In the genomic region with DNA sequence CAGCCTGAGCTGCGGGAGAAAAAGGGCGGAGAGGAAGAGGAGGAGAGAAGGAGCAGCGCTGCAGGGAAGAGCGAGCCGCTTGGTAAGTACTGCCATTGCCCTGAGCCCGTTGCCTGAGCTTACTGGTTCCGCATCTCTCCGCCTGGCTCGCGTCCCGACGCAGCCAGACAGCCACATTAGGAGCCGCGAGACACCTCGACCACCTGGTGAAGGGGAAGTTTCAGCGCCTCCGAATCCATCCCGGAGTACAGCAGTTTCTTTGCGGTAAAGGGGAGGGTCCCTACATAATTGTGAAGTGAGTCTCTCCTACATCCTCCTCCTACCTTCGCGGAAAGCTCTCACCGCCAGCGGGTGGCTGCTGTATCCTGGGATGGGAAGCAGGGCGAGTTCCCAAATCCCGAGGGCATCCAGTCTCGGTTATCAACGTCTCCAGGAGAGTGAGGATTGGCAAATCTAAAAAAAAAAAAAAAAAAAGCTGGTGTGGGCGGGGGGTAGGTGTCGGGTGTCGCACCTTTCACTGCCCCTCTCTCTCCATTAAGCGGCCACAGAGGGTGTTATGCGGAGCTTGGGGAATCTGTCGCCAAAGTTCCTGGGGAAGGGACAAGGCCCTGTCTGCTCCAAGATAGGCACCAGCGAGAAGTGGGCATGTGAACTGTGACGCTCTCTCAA, we compare ENCODE assay signal across 17 cellular contexts. TPM values are rescaled to one million over a fixed set of nuclear protein-coding genes. Genes with fewer than 3 reads are reported as not detected.
DNase-seq lines count a peak whose midpoint lies in the region; ATAC-seq and TF ChIP-seq lines count a peak whose summit lies in the region.
"Had no signal": no experiment of that assay in that cellular context is flagged by ENCODE, and none has a peak within 500 bp of the region (broad histone marks: within the 10 kb centered on the region; RNA-seq: fewer than 3 reads in every experiment).

No MANE protein-coding gene starts in this region.

- H3K4me2 ChIP-seq in GM23338, result peak overlapping the region; percentile 77
- peak overlapping the region; percentile 53 for H3K4me2 ChIP-seq in parathyroid adenoma (ENCODE audit: low read length)

- no peak overlapping the region for H3K9ac ChIP-seq in parathyroid adenoma

- in situ Hi-C loops in Panc1 (cut with HindIII; ENCODE audit: low pct_unique_long_range_greater_than_20kb, low sequenced_read_pairs), result no loop called here

- no peak overlapping the region for H3K27ac Mint-ChIP-seq in GM23338
- H3K27ac Mint-ChIP-seq in activated naive CD4-positive, alpha-beta T cell treated with anti-CD3 and anti-CD28 coated beads for 36 hours, result no peak overlapping the region
- H3K27ac Mint-ChIP-seq: activated naive CD8-positive, alpha-beta T cell treated with anti-CD3 and anti-CD28 coated beads for 36 hours; naive thymus-derived CD8-positive, alpha-beta T cell; T-helper 1 cell treated with Interleukin-12 subunit alpha and Interleukin-12 subunit beta and Interleukin-4 antibody, amounts not matched to agents 30 μg/mL and 1 μg/mL, for 36 hours had no signal

- no peaks in the 10 kb centered on the region for H3K36me3 Mint-ChIP-seq in GM23338 (ENCODE audit: low read depth)
- no peaks in the 10 kb centered on the region for H3K36me3 Mint-ChIP-seq in activated naive CD4-positive, alpha-beta T cell treated with anti-CD3 and anti-CD28 coated beads for 36 hours (ENCODE audit: low read depth)
- H3K36me3 Mint-ChIP-seq: activated naive CD8-positive, alpha-beta T cell treated with anti-CD3 and anti-CD28 coated beads for 36 hours; naive thymus-derived CD8-positive, alpha-beta T cell had no signal

- H3K27me3 Mint-ChIP-seq in GM23338 (ENCODE audit: insufficient read depth, low read depth, poor library complexity), result peaks cover 7% of the 10 kb centered on the region
- peaks cover 6% of the 10 kb centered on the region for H3K27me3 Mint-ChIP-seq in activated naive CD4-positive, alpha-beta T cell treated with anti-CD3 and anti-CD28 coated beads for 36 hours (ENCODE audit: low read depth)

- ATAC-seq in GM23338, result peak; percentile 82
- no peak for ATAC-seq in Panc1
- ATAC-seq in GM21786 (IDR thresholded peaks at IDR 0.05; ENCODE audit: unreplicated experiment), result no peak
- ATAC-seq in GM21526 (IDR thresholded peaks at IDR 0.05; ENCODE audit: low FRiP score, unreplicated experiment), result no peak
- no peak for ATAC-seq in GM21381 (IDR thresholded peaks at IDR 0.05; ENCODE audit: unreplicated experiment)
- ATAC-seq: gastroesophageal sphincter; left colon; naive thymus-derived CD8-positive, alpha-beta T cell had no signal

- no peaks in the 10 kb centered on the region for H3F3A ChIP-seq in GM23338 (replicated peaks; ENCODE audit: low read depth)

- DNase-seq in GM23338 (ENCODE audit: low spot score) (peak; percentile 48), Panc1 (ENCODE audit: low read depth, low spot score) (no peak), iPS DF 6.9 (ENCODE audit: low read depth, low spot score) (no peak)
- DNase-seq in activated naive CD4-positive, alpha-beta T cell treated with anti-CD3 and anti-CD28 coated beads for 36 hours, result no peak
- DNase-seq: activated naive CD8-positive, alpha-beta T cell treated with anti-CD3 and anti-CD28 coated beads for 36 hours; left colon; naive thymus-derived CD8-positive, alpha-beta T cell; NCI-H146; stimulated activated CD4-positive, alpha-beta T cell treated with anti-CD3 and anti-CD28 coated beads, Interleukin-2, amount 100 ng/mL, for 48 hours had no signal

- no peaks in the 10 kb centered on the region for H3K9me2 ChIP-seq in GM23338 (ENCODE audit: insufficient read depth)

- CTCF ChIA-PET in Panc1 (lab: Charles Lee), result no interaction called here
- CTCF ChIA-PET in activated naive CD4-positive, alpha-beta T cell treated with anti-CD3 and anti-CD28 coated beads for 36 hours (lab: Charles Lee), result no interaction called here

- no CpG with 5 or more reads among the region's 35 CpGs for WGBS in iPS DF 6.9 (ENCODE audit: insufficient coverage, insufficient read length)

- H3K27me3 ChIP-seq in GM23338 (ENCODE audit: insufficient read depth) (peaks cover 6% of the 10 kb centered on the region), Panc1 (ENCODE audit: control insufficient read depth, insufficient read depth, low read length) (no peaks in the 10 kb centered on the region; the same call in 1 of the 2 replicates), iPS DF 6.9 (ENCODE audit: control insufficient read depth, insufficient read depth, low read length) (no peaks in the 10 kb centered on the region), parathyroid adenoma (ENCODE audit: control insufficient read depth, insufficient read depth, low read length) (no peaks in the 10 kb centered on the region)
- H3K27me3 ChIP-seq: gastroesophageal sphincter had no signal

- peak overlapping the region; percentile 81 for H3K4me3 Mint-ChIP-seq in GM23338
- no peak overlapping the region for H3K4me3 Mint-ChIP-seq in activated naive CD4-positive, alpha-beta T cell treated with anti-CD3 and anti-CD28 coated beads for 36 hours
- H3K4me3 Mint-ChIP-seq: activated naive CD8-positive, alpha-beta T cell treated with anti-CD3 and anti-CD28 coated beads for 36 hours; naive thymus-derived CD8-positive, alpha-beta T cell; T-helper 1 cell treated with Interleukin-12 subunit alpha and Interleukin-12 subunit beta and Interleukin-4 antibody, amounts not matched to agents 30 μg/mL and 1 μg/mL, for 36 hours had no signal

- no peak overlapping the region for H3K27ac ChIP-seq in GM23338 (ENCODE audit: low read depth)
- no peak overlapping the region for H3K27ac ChIP-seq in Panc1 (ENCODE audit: low read length)
- no peak overlapping the region for H3K27ac ChIP-seq in iPS DF 6.9 (ENCODE audit: low read length)
- no peak overlapping the region for H3K27ac ChIP-seq in parathyroid adenoma
- H3K27ac ChIP-seq: gastroesophageal sphincter had no signal

- H2AFZ ChIP-seq in GM23338, result peak overlapping the region; percentile 76
- H2AFZ ChIP-seq in parathyroid adenoma, result no peak overlapping the region

- H3K4me1 ChIP-seq in GM23338 (ENCODE audit: insufficient read depth) (no peaks in the 10 kb centered on the region), Panc1 (ENCODE audit: control insufficient read depth, insufficient read depth, low read length) (no peaks in the 10 kb centered on the region), iPS DF 6.9 (ENCODE audit: control insufficient read depth, insufficient read depth, low read length) (no peaks in the 10 kb centered on the region), parathyroid adenoma (no peaks in the 10 kb centered on the region)
- H3K4me1 ChIP-seq: gastroesophageal sphincter had no signal

- no peaks in the 10 kb centered on the region for H3K9me3 ChIP-seq in Panc1 (ENCODE audit: control insufficient read depth, insufficient read depth, low read depth, low read length)
- H3K9me3 ChIP-seq in iPS DF 6.9 (ENCODE audit: control insufficient read depth, insufficient read depth, low read length), result no peaks in the 10 kb centered on the region
- H3K9me3 ChIP-seq in parathyroid adenoma (ENCODE audit: control insufficient read depth, low read length), result no peaks in the 10 kb centered on the region
- H3K9me3 ChIP-seq: gastroesophageal sphincter had no signal

- no TSS peak for BruUV-seq in Panc1 (replicated peaks; lab: Mats Ljungman, UMichigan)

- POLR2A ChIA-PET in Panc1 (lab: Charles Lee), result no interaction called here

- H3K36me3 ChIP-seq in GM23338 (ENCODE audit: insufficient read depth) (no peaks in the 10 kb centered on the region), Panc1 (ENCODE audit: control insufficient read depth, insufficient read depth, low read length) (no peaks in the 10 kb centered on the region), iPS DF 6.9 (ENCODE audit: control insufficient read depth, insufficient read depth, low read length) (no peaks in the 10 kb centered on the region), parathyroid adenoma (ENCODE audit: control insufficient read depth, insufficient read depth, low read length) (no peaks in the 10 kb centered on the region)
- H3K36me3 ChIP-seq: gastroesophageal sphincter had no signal

- intact Hi-C loops in Panc1 (cut with micrococcal nuclease; ENCODE audit: unreplicated experiment), result no loop called here
- intact Hi-C loops in activated naive CD4-positive, alpha-beta T cell treated with anti-CD3 and anti-CD28 coated beads for 36 hours (cut with micrococcal nuclease), result no loop called here

- peaks cover 8% of the 10 kb centered on the region; the same call in 2 of the 3 replicates for H3K4me1 Mint-ChIP-seq in GM23338
- no peaks in the 10 kb centered on the region for H3K4me1 Mint-ChIP-seq in activated naive CD4-positive, alpha-beta T cell treated with anti-CD3 and anti-CD28 coated beads for 36 hours (ENCODE audit: low read depth)
- H3K4me1 Mint-ChIP-seq: activated naive CD8-positive, alpha-beta T cell treated with anti-CD3 and anti-CD28 coated beads for 36 hours; naive thymus-derived CD8-positive, alpha-beta T cell had no signal

- H3K9me3 Mint-ChIP-seq in GM23338, result no peaks in the 10 kb centered on the region; the same call in 2 of the 3 replicates
- H3K9me3 Mint-ChIP-seq in activated naive CD4-positive, alpha-beta T cell treated with anti-CD3 and anti-CD28 coated beads for 36 hours, result no peaks in the 10 kb centered on the region
- H3K9me3 Mint-ChIP-seq: activated naive CD8-positive, alpha-beta T cell treated with anti-CD3 and anti-CD28 coated beads for 36 hours; T-helper 1 cell treated with Interleukin-12 subunit alpha and Interleukin-12 subunit beta and Interleukin-4 antibody, amounts not matched to agents 30 μg/mL and 1 μg/mL, for 36 hours had no signal

- no peak for TF ChIP-seq CTCF in GM23338 (conservative IDR thresholded peaks at IDR 0.05; ENCODE audit: low read depth in 2 of 2)
- TF ChIP-seq CTCF in Panc1 (IDR thresholded peaks at IDR 0.05), result no peak
- no peak for TF ChIP-seq CTCF in parathyroid adenoma (IDR thresholded peaks at IDR 0.05)

- H3K4me3 ChIP-seq in GM23338, result peak overlapping the region; percentile 59
- peak overlapping the region; percentile 3 to 20; a peak in 1 of 4 replicates for H3K4me3 ChIP-seq in Panc1 (ENCODE audit: low read depth in 2 of 2, low read length in 2 of 2)
- H3K4me3 ChIP-seq in iPS DF 6.9 (ENCODE audit: low read length), result peak overlapping the region; percentile 45; the same call in 1 of the 2 replicates
- H3K4me3 ChIP-seq in parathyroid adenoma (ENCODE audit: low read depth, low read length), result no peak overlapping the region

- no peaks in the 10 kb centered on the region for H4K20me1 ChIP-seq in GM23338 (replicated peaks; ENCODE audit: insufficient read depth)

- H3K79me2 ChIP-seq in GM23338 (replicated peaks; ENCODE audit: insufficient read depth) (no peaks in the 10 kb centered on the region), parathyroid adenoma (no peaks in the 10 kb centered on the region)

TF ChIP-seq in GM23338, 12 proteins besides CTCF, POLR2A, EP300 and RAD21 (continues in another document):
- no peak for TF ChIP-seq ZNF114 (CRISPR knock-in tag; IDR thresholded peaks at IDR 0.05)

RNA-seq across cellular contexts. Expression of a gene that starts 7.9 kb away (rescaled TPM):
- total RNA-seq in GM23338 (2014; rRNA removed; shearing (Covaris generic)), result 0.24 TPM in 1 of 2 replicates, not detected in the other
- polyA plus RNA-seq in GM23338 (2016; fragmentation: Nextera tagmentation; extraction: Ambion mirVana), result 0.35 and 0.52 TPM in 2 replicates
- total RNA-seq in Panc1 (2021; ENCODE audit: unreplicated experiment), result not detected
- polyA plus RNA-seq in Panc1 (2012; ENCODE audit: insufficient read length), result not detected
- total RNA-seq in activated naive CD4-positive, alpha-beta T cell treated with anti-CD3 and anti-CD28 coated beads for 36 hours, result not detected
- total RNA-seq: activated naive CD8-positive, alpha-beta T cell treated with anti-CD3 and anti-CD28 coated beads for 36 hours; gastroesophageal sphincter; left colon; naive thymus-derived CD8-positive, alpha-beta T cell; NCI-H460 had no signal
- polyA plus RNA-seq: naive thymus-derived CD8-positive, alpha-beta T cell; thymus had no signal
